29 cellular contexts compared by ENCODE assay signal in the genomic region with DNA sequence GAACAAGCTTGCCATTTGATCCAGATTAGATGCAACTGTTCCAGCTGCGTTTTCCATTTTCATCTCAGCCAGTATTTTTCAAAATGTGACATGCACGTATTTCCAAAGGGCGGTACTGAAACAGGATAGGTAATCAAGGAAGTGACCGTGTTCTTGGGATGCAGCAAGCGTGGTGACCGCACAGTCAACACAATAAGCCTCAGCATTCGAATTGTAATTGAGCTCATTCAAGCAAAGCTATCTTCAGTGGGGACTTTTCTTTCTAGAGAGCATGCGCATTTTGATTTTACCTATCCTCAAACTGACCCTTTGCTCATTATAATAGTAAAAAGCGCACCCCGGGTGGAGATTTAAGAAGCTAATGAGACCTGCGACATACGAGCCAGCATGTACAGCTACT. TPM values are rescaled to one million over a fixed set of nuclear protein-coding genes. Genes with fewer than 3 reads are reported as not detected.
"Had no signal": no experiment of that assay in that cellular context is flagged by ENCODE, and none has a peak within 500 bp of the region (broad histone marks: within the 10 kb centered on the region; RNA-seq: fewer than 3 reads in every experiment).

No MANE protein-coding gene starts in this region.

- H3K4me1 Mint-ChIP-seq: immature natural killer cell; naive thymus-derived CD4-positive, alpha-beta T cell; stimulated activated naive CD8-positive, alpha-beta T cell treated with anti-CD3 and anti-CD28 coated beads, Interleukin-15, amount 100 ng/mL, for 72 hours had no signal

- H3K4me3 Mint-ChIP-seq: immature natural killer cell; naive thymus-derived CD4-positive, alpha-beta T cell; stimulated activated naive B cell treated with anti-CD40 and anti-IgM and Interleukin-4, amounts not matched to agents 10 μg/mL and 1 μg/mL and 100 μg/mL, for 72 hours; stimulated activated naive CD8-positive, alpha-beta T cell treated with anti-CD3 and anti-CD28 coated beads, Interleukin-15, amount 100 ng/mL, for 72 hours had no signal

- H3K27me3 Mint-ChIP-seq: naive thymus-derived CD4-positive, alpha-beta T cell had no signal

- H3K36me3 Mint-ChIP-seq: immature natural killer cell; naive thymus-derived CD4-positive, alpha-beta T cell; stimulated activated naive B cell treated with anti-CD40 and anti-IgM and Interleukin-4, amounts not matched to agents 10 μg/mL and 1 μg/mL and 100 μg/mL, for 72 hours had no signal

- H3K36me3 ChIP-seq: neutrophil, right lobe of liver, tibial nerve had no signal

- H3K9me3 ChIP-seq: neutrophil, psoas muscle, right lobe of liver, testis, tibial nerve had no signal

- DNase-seq: cortex of kidney; effector CD8-positive, alpha-beta T cell; glutamatergic neuron; immature natural killer cell; left ventricle myocardium superior; mesendoderm; naive thymus-derived CD4-positive, alpha-beta T cell; psoas muscle; retina; stimulated activated CD4-positive, alpha-beta T cell treated with anti-CD3 and anti-CD28 coated beads, Interleukin-2, amount 100 ng/mL, for 24 hours; stimulated activated CD4-positive, alpha-beta T cell treated with anti-CD3 and anti-CD28 coated beads, Interleukin-4, amount 100 ng/mL, for 4 hours; stimulated activated naive B cell treated with anti-CD40 and anti-IgM and Interleukin-4, amounts not matched to agents 10 μg/mL and 1 μg/mL and 100 μg/mL, for 72 hours; stimulated activated naive CD8-positive, alpha-beta T cell treated with anti-CD3 and anti-CD28 coated beads, Interleukin-15, amount 100 ng/mL, for 72 hours; testis had no signal

- H3K27me3 ChIP-seq: right lobe of liver, testis had no signal

- ATAC-seq: esophagus mucosa; left ventricle myocardium superior; naive thymus-derived CD4-positive, alpha-beta T cell; psoas muscle; right lobe of liver; stimulated activated naive B cell treated with anti-CD40 and anti-IgM and Interleukin-4, amounts not matched to agents 10 μg/mL and 1 μg/mL and 100 μg/mL, for 72 hours; stimulated activated naive CD8-positive, alpha-beta T cell treated with anti-CD3 and anti-CD28 coated beads, Interleukin-15, amount 100 ng/mL, for 72 hours had no signal

- FAIRE-seq: frontal cortex, keratinocyte had no signal

- H3K4me3 ChIP-seq: dorsolateral prefrontal cortex, psoas muscle, right lobe of liver, skin epidermis, testis, tibial nerve had no signal

- H3K27ac ChIP-seq: dorsolateral prefrontal cortex, neutrophil, psoas muscle, right lobe of liver, skin epidermis, testis, tibial nerve had no signal

- H3K27ac Mint-ChIP-seq: immature natural killer cell; naive thymus-derived CD4-positive, alpha-beta T cell; stimulated activated naive B cell treated with anti-CD40 and anti-IgM and Interleukin-4, amounts not matched to agents 10 μg/mL and 1 μg/mL and 100 μg/mL, for 72 hours; stimulated activated naive CD8-positive, alpha-beta T cell treated with anti-CD3 and anti-CD28 coated beads, Interleukin-15, amount 100 ng/mL, for 72 hours had no signal

- H3K4me1 ChIP-seq: psoas muscle, right lobe of liver, testis, tibial nerve had no signal

- H3K9me3 Mint-ChIP-seq: immature natural killer cell; naive thymus-derived CD4-positive, alpha-beta T cell; stimulated activated naive B cell treated with anti-CD40 and anti-IgM and Interleukin-4, amounts not matched to agents 10 μg/mL and 1 μg/mL and 100 μg/mL, for 72 hours; stimulated activated naive CD8-positive, alpha-beta T cell treated with anti-CD3 and anti-CD28 coated beads, Interleukin-15, amount 100 ng/mL, for 72 hours had no signal

RNA-seq across cellular contexts. Expression of a gene that starts 3.4 kb away (rescaled TPM):
- total RNA-seq: esophagus mucosa, fibroblast of lung, frontal cortex, left ventricle myocardium superior, lung microvascular endothelial cell, mononuclear cell, osteoblast, psoas muscle, right lobe of liver, subcutaneous adipose tissue, tibial nerve, urinary bladder had no signal
- polyA plus RNA-seq: fibroblast of lung; immature natural killer cell; keratinocyte; naive thymus-derived CD4-positive, alpha-beta T cell; neural cell; psoas muscle; urinary bladder had no signal

RNA-seq across cellular contexts. Expression of a gene that starts 31.5 kb away (rescaled TPM):
- total RNA-seq: esophagus mucosa; fibroblast of lung; frontal cortex; left ventricle myocardium superior; lung microvascular endothelial cell; mononuclear cell; naive thymus-derived CD4-positive, alpha-beta T cell; osteoblast; psoas muscle; right lobe of liver; subcutaneous adipose tissue; tibial nerve; urinary bladder had no signal
- polyA plus RNA-seq: fibroblast of lung; immature natural killer cell; keratinocyte; naive thymus-derived CD4-positive, alpha-beta T cell; neural cell; psoas muscle; urinary bladder had no signal
